In genomic region chr18:72114801-72115594, GRCh38 we compare ENCODE assay signal across 25 cellular contexts.
"Had no signal": no experiment of that assay in that cellular context is flagged by ENCODE, and none has a peak within 500 bp of the region (broad histone marks: within the 10 kb centered on the region; RNA-seq: fewer than 3 reads in every experiment).

No MANE protein-coding gene starts in this region.

- H3K36me3 Mint-ChIP-seq: activated naive CD4-positive, alpha-beta T cell treated with anti-CD3 and anti-CD28 coated beads, Interleukin-2, amount 50 U/mL, for 24 hours; brain; memory B cell; naive B cell; stimulated activated naive B cell treated with anti-CD40 and anti-IgM and Interleukin-4, amounts not matched to agents 10 μg/mL and 1 μg/mL and 100 μg/mL, for 72 hours had no signal

- H3K27me3 Mint-ChIP-seq: activated naive CD4-positive, alpha-beta T cell treated with anti-CD3 and anti-CD28 coated beads, Interleukin-2, amount 50 U/mL, for 24 hours; brain; memory B cell; naive B cell; stimulated activated naive B cell treated with anti-CD40 and anti-IgM and Interleukin-4, amounts not matched to agents 10 μg/mL and 1 μg/mL and 100 μg/mL, for 72 hours had no signal

- H3K4me3 ChIP-seq: sigmoid colon, smooth muscle cell, testis, uterus had no signal

- ATAC-seq: activated CD8-positive, alpha-beta T cell treated with anti-CD3 and anti-CD28 coated beads, Interleukin-2, amount 10 ng/mL, durations not matched to agents 7 days and 5 days; left ventricle myocardium superior; stimulated activated naive B cell treated with anti-CD40 and anti-IgM and Interleukin-4, amounts not matched to agents 10 μg/mL and 1 μg/mL and 100 μg/mL, for 72 hours had no signal

- H3K4me3 Mint-ChIP-seq: activated CD8-positive, alpha-beta T cell treated with anti-CD3 and anti-CD28 coated beads, Interleukin-2, amount 10 ng/mL, durations not matched to agents 7 days and 5 days; activated naive CD4-positive, alpha-beta T cell treated with anti-CD3 and anti-CD28 coated beads, Interleukin-2, amount 50 U/mL, for 24 hours; brain; memory B cell; naive B cell; stimulated activated naive B cell treated with anti-CD40 and anti-IgM and Interleukin-4, amounts not matched to agents 10 μg/mL and 1 μg/mL and 100 μg/mL, for 72 hours; T-helper 2 cell treated with Interferon-gamma antibody and Interleukin-4, amounts not matched to agents 5 μg/mL and 100 μg/mL, for 36 hours had no signal

- H3K27ac ChIP-seq: sigmoid colon, testis, uterus, WERI-Rb-1 had no signal

- H3K4me1 Mint-ChIP-seq: activated naive CD4-positive, alpha-beta T cell treated with anti-CD3 and anti-CD28 coated beads, Interleukin-2, amount 50 U/mL, for 24 hours; brain; naive B cell; stimulated activated naive B cell treated with anti-CD40 and anti-IgM and Interleukin-4, amounts not matched to agents 10 μg/mL and 1 μg/mL and 100 μg/mL, for 72 hours had no signal

- H3K4me1 ChIP-seq: sigmoid colon, testis, uterus had no signal

- H3K27me3 ChIP-seq: sigmoid colon, testis, uterus had no signal

- H3K9me3 ChIP-seq: sigmoid colon, testis, uterus had no signal

- H3K9me3 Mint-ChIP-seq: activated naive CD4-positive, alpha-beta T cell treated with anti-CD3 and anti-CD28 coated beads, Interleukin-2, amount 50 U/mL, for 24 hours; T-helper 2 cell treated with Interferon-gamma antibody and Interleukin-4, amounts not matched to agents 5 μg/mL and 100 μg/mL, for 36 hours had no signal

- DNase-seq: activated CD4-positive, alpha-beta T cell treated with anti-CD3 and anti-CD28 coated beads, Interleukin-2, amount 50 U/mL, for 1 hour; activated CD4-positive, CD25-positive, alpha-beta regulatory T cell treated with anti-CD3 and anti-CD28 coated beads, Interleukin-2, amount 50 U/mL, for 72 hours; activated CD8-positive, alpha-beta T cell treated with anti-CD3 and anti-CD28 coated beads, Interleukin-2, amount 10 ng/mL, durations not matched to agents 7 days and 5 days; activated gamma-delta T cell treated with Interleukin-2 at 50 U/mL for 16 hours; anterior cingulate cortex; caudate nucleus; dermis blood vessel endothelial cell; effector CD8-positive, alpha-beta T cell; foreskin melanocyte; kidney glomerular epithelial cell; left ventricle myocardium superior; naive B cell; nucleus accumbens; sigmoid colon; stimulated activated CD4-positive, alpha-beta T cell treated with anti-CD3 and anti-CD28 coated beads, Interleukin-15, amount 100 ng/mL, for 24 hours; stimulated activated naive B cell treated with anti-CD40 and anti-IgM and Interleukin-4, amounts not matched to agents 10 μg/mL and 1 μg/mL and 100 μg/mL, for 72 hours; testis; trophoblast cell; uterus; WERI-Rb-1 had no signal

- H3K27ac Mint-ChIP-seq: activated CD8-positive, alpha-beta T cell treated with anti-CD3 and anti-CD28 coated beads, Interleukin-2, amount 10 ng/mL, durations not matched to agents 7 days and 5 days; activated naive CD4-positive, alpha-beta T cell treated with anti-CD3 and anti-CD28 coated beads, Interleukin-2, amount 50 U/mL, for 24 hours; memory B cell; naive B cell; stimulated activated naive B cell treated with anti-CD40 and anti-IgM and Interleukin-4, amounts not matched to agents 10 μg/mL and 1 μg/mL and 100 μg/mL, for 72 hours; T-helper 2 cell treated with Interferon-gamma antibody and Interleukin-4, amounts not matched to agents 5 μg/mL and 100 μg/mL, for 36 hours had no signal

- H3K36me3 ChIP-seq: sigmoid colon, uterus, WERI-Rb-1 had no signal
